24 cellular contexts compared by ENCODE assay signal in genomic region chr19:56191711-56192110, GRCh38.
A peak's percentile ranks its signal among the peaks of the same experiment; 100 is the strongest.
DNase-seq lines count a peak whose midpoint lies in the region.
"Had no signal": no experiment of that assay in that cellular context is flagged by ENCODE, and none has a peak within 500 bp of the region (broad histone marks: within the 10 kb centered on the region; RNA-seq: fewer than 3 reads in every experiment).

No MANE protein-coding gene starts in this region.

- H3K4me1 Mint-ChIP-seq in activated naive CD4-positive, alpha-beta T cell treated with anti-CD3 and anti-CD28 coated beads, Interleukin-2, amount 50 U/mL, for 24 hours, result no peaks in the 10 kb centered on the region
- H3K4me1 Mint-ChIP-seq: B cell; CD14-positive monocyte; CD4-positive, alpha-beta memory T cell; CD4-positive, CD25-positive, alpha-beta regulatory T cell; CD8-positive, alpha-beta memory T cell had no signal

- peaks cover 5% of the 10 kb centered on the region for H3K27me3 Mint-ChIP-seq in activated naive CD4-positive, alpha-beta T cell treated with anti-CD3 and anti-CD28 coated beads, Interleukin-2, amount 50 U/mL, for 24 hours

- H3K36me3 Mint-ChIP-seq in activated naive CD4-positive, alpha-beta T cell treated with anti-CD3 and anti-CD28 coated beads, Interleukin-2, amount 50 U/mL, for 24 hours, result no peaks in the 10 kb centered on the region
- H3K36me3 Mint-ChIP-seq: CD14-positive monocyte; CD4-positive, alpha-beta memory T cell; CD4-positive, CD25-positive, alpha-beta regulatory T cell; CD8-positive, alpha-beta T cell had no signal

- no peak overlapping the region for H3K4me3 Mint-ChIP-seq in activated naive CD4-positive, alpha-beta T cell treated with anti-CD3 and anti-CD28 coated beads, Interleukin-2, amount 50 U/mL, for 24 hours
- H3K4me3 Mint-ChIP-seq: B cell; CD4-positive, alpha-beta memory T cell; CD4-positive, alpha-beta T cell; CD4-positive, CD25-positive, alpha-beta regulatory T cell; CD8-positive, alpha-beta memory T cell; CD8-positive, alpha-beta T cell had no signal

- no peak for DNase-seq in activated naive CD4-positive, alpha-beta T cell treated with anti-CD3 and anti-CD28 coated beads, Interleukin-2, amount 50 U/mL, for 16 hours
- DNase-seq: 8988T; ACHN; AML-193; BE2C; C1 segment of cervical spinal cord; Caco-2; Calu3; CD4-positive, alpha-beta memory T cell; CD4-positive, alpha-beta T cell; CD4-positive, CD25-positive, alpha-beta regulatory T cell; CD8-positive, alpha-beta memory T cell; CD8-positive, alpha-beta T cell; COR-L47; DMS 273 treated with DMSO at 0.1 percent for 48 hours; DMS153; DMS53; DMS79; DMS79 treated with DMSO at 0.1 percent for 48 hours; DND-41; EL had no signal

- peak overlapping the region; percentile 56 for H3K27ac Mint-ChIP-seq in activated naive CD4-positive, alpha-beta T cell treated with anti-CD3 and anti-CD28 coated beads, Interleukin-2, amount 50 U/mL, for 24 hours
- H3K27ac Mint-ChIP-seq: B cell; CD4-positive, alpha-beta memory T cell; CD4-positive, alpha-beta T cell; CD4-positive, CD25-positive, alpha-beta regulatory T cell; CD8-positive, alpha-beta T cell had no signal

- H3K9me3 Mint-ChIP-seq in activated naive CD4-positive, alpha-beta T cell treated with anti-CD3 and anti-CD28 coated beads, Interleukin-2, amount 50 U/mL, for 24 hours, result no peaks in the 10 kb centered on the region
- H3K9me3 Mint-ChIP-seq: CD14-positive monocyte; CD4-positive, alpha-beta memory T cell; CD4-positive, alpha-beta T cell; CD4-positive, CD25-positive, alpha-beta regulatory T cell; CD8-positive, alpha-beta memory T cell; CD8-positive, alpha-beta T cell had no signal
